ENCODE assay signal across 7 cellular contexts in the genomic region with DNA sequence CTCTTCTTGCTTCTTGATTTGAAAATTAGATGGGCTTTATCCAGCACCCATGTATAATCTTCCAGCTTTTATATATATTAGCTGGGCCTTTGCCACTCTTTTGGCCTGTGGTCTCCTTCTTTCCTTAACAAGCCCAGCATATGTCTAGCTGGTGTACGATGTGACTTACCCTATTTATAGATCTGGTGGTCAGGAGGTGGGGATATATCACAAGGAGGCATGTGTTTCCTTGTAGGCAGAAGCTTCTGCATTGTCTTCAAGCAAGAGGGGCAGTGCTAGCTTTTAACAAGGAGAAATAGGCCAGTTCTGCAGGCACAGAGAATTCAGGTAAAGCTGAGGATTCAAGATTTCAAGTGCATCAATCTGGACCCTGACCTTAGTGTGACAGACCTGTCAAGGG. TPM values are rescaled to one million over a fixed set of nuclear protein-coding genes. Genes with fewer than 3 reads are reported as not detected.
"Had no signal": no experiment of that assay in that cellular context is flagged by ENCODE, and none has a peak within 500 bp of the region (broad histone marks: within the 10 kb centered on the region; RNA-seq: fewer than 3 reads in every experiment).

No MANE protein-coding gene starts in this region.

- H2AFZ ChIP-seq: GM23248 had no signal

- H3K4me3 ChIP-seq: GM23248, HAP-1 had no signal

- H3K4me1 ChIP-seq: HAP-1 had no signal

- H3K9ac ChIP-seq: GM23248 had no signal

- H3K36me3 ChIP-seq: HAP-1 had no signal

- H3K9me3 ChIP-seq: HAP-1 had no signal

- H3K27ac ChIP-seq: GM23248 had no signal

- DNase-seq: GM23248, GOT3, H7, IMR-90 had no signal

RNA-seq across cellular contexts. Expression of gene DNASE2B, which starts 38.0 kb away (rescaled TPM):
- total RNA-seq: GM23248, H4, HT-29, IMR-90 had no signal
- polyA plus RNA-seq: GM23248, IMR-90 had no signal
